In genomic region chr1:24858277-24858676, GRCh38 we compare ENCODE assay signal across 25 cellular contexts.
DNase-seq lines count a peak whose midpoint lies in the region; ATAC-seq, FAIRE-seq and TF ChIP-seq lines count a peak whose summit lies in the region.
"Had no signal": no experiment of that assay in that cellular context is flagged by ENCODE, and none has a peak within 500 bp of the region (broad histone marks: within the 10 kb centered on the region; RNA-seq: fewer than 3 reads in every experiment).

No MANE protein-coding gene starts in this region.

- POLR2A ChIA-PET in HepG2 (lab: Yijun Ruan, JAX), result no interaction called here

- H4K20me1 ChIP-seq in HepG2 (ENCODE audit: insufficient read depth, low read length), result no peaks in the 10 kb centered on the region
- H4K20me1 ChIP-seq: BLaER1 treated with 17β-estradiol and CSF1 and Interleukin-3, amounts not matched to agents 10 nM and 100 nM had no signal

- peaks cover 45% of the 10 kb centered on the region for H3K4me1 Mint-ChIP-seq in central memory CD8-positive, alpha-beta T cell
- H3K4me1 Mint-ChIP-seq in natural killer cell, result peaks cover 77 to 83% of the 10 kb centered on the region in 2 donors

- H3K27ac ChIP-seq in HepG2 (ENCODE audit: extremely low read length, insufficient read depth, low read length) (no peak overlapping the region), right lobe of liver (no peak overlapping the region)
- H3K27ac ChIP-seq: A549; BLaER1 treated with 17β-estradiol and CSF1 and Interleukin-3, amounts not matched to agents 10 nM and 100 nM had no signal

- WGBS in HepG2 (ENCODE audit: low lambda C conversion rate), result 79% methylated on average over 1 of the region's 1 CpG
- 100% methylated on average over 1 of the region's 1 CpG for WGBS in right lobe of liver (ENCODE audit: insufficient coverage, low coverage, low lambda C conversion rate, missing lambda C conversion rate)

- H2AFZ ChIP-seq in HepG2 (ENCODE audit: low read length), result no peak overlapping the region

- H3K79me2 ChIP-seq in HepG2 (ENCODE audit: insufficient read depth, low read length), result no peaks in the 10 kb centered on the region

- no peaks in the 10 kb centered on the region for H3K36me3 ChIP-seq in HepG2 (replicated peaks in 1 of 2; ENCODE audit: control insufficient read depth in 1 of 2, insufficient read depth in 2 of 2, low read length in 2 of 2)
- no peaks in the 10 kb centered on the region for H3K36me3 ChIP-seq in right lobe of liver
- H3K36me3 ChIP-seq: BE2C; BLaER1 treated with 17β-estradiol and CSF1 and Interleukin-3, amounts not matched to agents 10 nM and 100 nM; HAP-1 had no signal

- no peak for FAIRE-seq in HepG2 (lab: Jason Lieb, UNC)
- FAIRE-seq: A549, GM12891, GM18507, H54 had no signal

- no peaks in the 10 kb centered on the region for H3K27me3 Mint-ChIP-seq in central memory CD8-positive, alpha-beta T cell
- H3K27me3 Mint-ChIP-seq in natural killer cell (ENCODE audit: low read depth in 2 of 2), result no peaks in the 10 kb centered on the region
- H3K27me3 Mint-ChIP-seq: CD4-positive, alpha-beta T cell had no signal

- H3K9ac ChIP-seq in HepG2 (ENCODE audit: insufficient read depth, low read depth, low read length), result no peak overlapping the region
- H3K9ac ChIP-seq: BLaER1 treated with 17β-estradiol and CSF1 and Interleukin-3, amounts not matched to agents 10 nM and 100 nM had no signal

- no peak for TF ChIP-seq RAD21 in HepG2 (CRISPR knock-in tag; IDR thresholded peaks at IDR 0.05)

- in situ Hi-C loops in HepG2 (cut with HindIII; ENCODE audit: extremely low pct_ligation_motif_present, low pct_unique_long_range_greater_than_20kb), result no loop called here

- no peak for TF ChIP-seq CTCF in HepG2 (CRISPR knock-in tag; IDR thresholded peaks at IDR 0.05)
- no peak for TF ChIP-seq CTCF in right lobe of liver (IDR thresholded peaks at IDR 0.05)
- TF ChIP-seq CTCF in natural killer cell (IDR thresholded peaks at IDR 0.05), result no peak

- H3K36me3 Mint-ChIP-seq in central memory CD8-positive, alpha-beta T cell (ENCODE audit: insufficient read depth), result peaks cover 2% of the 10 kb centered on the region
- H3K36me3 Mint-ChIP-seq in natural killer cell, result no peaks in the 10 kb centered on the region
- H3K36me3 Mint-ChIP-seq: CD14-positive monocyte had no signal

- TF ChIP-seq POLR2A in HepG2 (IDR thresholded peaks at IDR 0.05; ENCODE audit: insufficient read depth in 1 of 2, low read depth in 2 of 2, low read length in 2 of 2) (no peak), right lobe of liver (IDR thresholded peaks at IDR 0.05) (no peak)

- BruUV-seq in HepG2 (replicated peaks; lab: Mats Ljungman, UMichigan), result no TSS peak

- H3K4me2 ChIP-seq in HepG2 (ENCODE audit: low read depth, low read length), result no peak overlapping the region
- H3K4me2 ChIP-seq: A549; BLaER1 treated with 17β-estradiol and CSF1 and Interleukin-3, amounts not matched to agents 10 nM and 100 nM had no signal

- no peaks in the 10 kb centered on the region for H3K9me3 ChIP-seq in HepG2 (ENCODE audit: low read length)
- no peaks in the 10 kb centered on the region for H3K9me3 ChIP-seq in right lobe of liver
- H3K9me3 ChIP-seq: A549; BE2C; BLaER1 treated with 17β-estradiol and CSF1 and Interleukin-3, amounts not matched to agents 10 nM and 100 nM; HAP-1 had no signal

- TF ChIP-seq EP300 in HepG2 (IDR thresholded peaks at IDR 0.05; ENCODE audit: low read depth in 2 of 2, low read length in 2 of 2), result no peak
- TF ChIP-seq EP300 in HepG2 (CRISPR knock-in tag; IDR thresholded peaks at IDR 0.05; ENCODE audit: borderline replicate concordance), result no peak

- H3K4me3 ChIP-seq in HepG2 (replicated peaks in 1 of 3; ENCODE audit: insufficient read depth in 1 of 3, low read depth in 2 of 3, low read length in 3 of 3) (no peak overlapping the region), right lobe of liver (no peak overlapping the region)
- H3K4me3 ChIP-seq: A549; BLaER1 treated with 17β-estradiol and CSF1 and Interleukin-3, amounts not matched to agents 10 nM and 100 nM; HAP-1 had no signal

- ATAC-seq in HepG2 (no peak), right lobe of liver (no peak), natural killer cell (no peak), HG02885 (IDR thresholded peaks at IDR 0.05; ENCODE audit: poor library complexity, unreplicated experiment) (no peak), GM18907 (IDR thresholded peaks at IDR 0.05; ENCODE audit: unreplicated experiment) (no peak)
- ATAC-seq in central memory CD8-positive, alpha-beta T cell (replicated peaks; ENCODE audit: extremely low read depth, poor library complexity, severe bottlenecking), result no peak

- peak overlapping the region; percentile 86 for H3K27ac Mint-ChIP-seq in central memory CD8-positive, alpha-beta T cell (ENCODE audit: low read depth)
- peak overlapping the region; percentile 96 to 97 for H3K27ac Mint-ChIP-seq in natural killer cell
- H3K27ac Mint-ChIP-seq: CD14-positive monocyte; CD4-positive, alpha-beta T cell; HFFc6 had no signal

- H3K4me1 ChIP-seq in HepG2 (ENCODE audit: insufficient read depth, low read length) (peaks cover 50% of the 10 kb centered on the region), right lobe of liver (no peaks in the 10 kb centered on the region)
- H3K4me1 ChIP-seq: BE2C, HAP-1 had no signal

- CTCF ChIA-PET in HepG2 (lab: Yijun Ruan, JAX; ENCODE audit: low intra/inter-chr PET ratio, low total read pairs), result no interaction called here

- peak overlapping the region; percentile 78 for H3K4me3 Mint-ChIP-seq in central memory CD8-positive, alpha-beta T cell
- H3K4me3 Mint-ChIP-seq in natural killer cell, result peak overlapping the region; percentile 94
- H3K4me3 Mint-ChIP-seq: CD14-positive monocyte; CD4-positive, alpha-beta T cell; HFFc6 had no signal

- intact Hi-C loops in HepG2 (cut with micrococcal nuclease; ENCODE audit: unreplicated experiment) (no loop called here), right lobe of liver (cut with DNase I) (loop anchor here in 1 of 2 donors (10.0 kb wide), 1 partner anchor 47 kb away; no protein-coding TSS in a partner anchor), natural killer cell (cut with micrococcal nuclease) (no loop called here)

- H3K27me3 ChIP-seq in HepG2 (ENCODE audit: control insufficient read depth in 1 of 2, insufficient read depth in 2 of 2, low read length in 2 of 2) (no peaks in the 10 kb centered on the region; a peak in 1 of 5 replicates), right lobe of liver (no peaks in the 10 kb centered on the region)
- H3K27me3 ChIP-seq: BE2C; BLaER1 treated with 17β-estradiol and CSF1 and Interleukin-3, amounts not matched to agents 10 nM and 100 nM had no signal

- no peaks in the 10 kb centered on the region for H3K9me3 Mint-ChIP-seq in central memory CD8-positive, alpha-beta T cell
- no peaks in the 10 kb centered on the region for H3K9me3 Mint-ChIP-seq in natural killer cell
- H3K9me3 Mint-ChIP-seq: CD14-positive monocyte; CD4-positive, alpha-beta T cell; HFFc6 had no signal

- DNase-seq in HepG2 (ENCODE audit: low spot score), result no peak
- no peak for DNase-seq in right lobe of liver
- no peak for DNase-seq in central memory CD8-positive, alpha-beta T cell (ENCODE audit: low spot score in 2 of 2)
- no peak for DNase-seq in natural killer cell
- DNase-seq in foreskin melanocyte, result no peak
- DNase-seq: 8988T; ACHN; AML-193; BE2C; Calu3; CD4-positive, alpha-beta T cell; COR-L47; DMS79 treated with DMSO at 0.1 percent for 48 hours; GF-D8; GOT3; HFFc6 had no signal

TF ChIP-seq in HepG2, 621 proteins besides CTCF, POLR2A, EP300 and RAD21:
- TF ChIP-seq ZKSCAN1 (IDR thresholded peaks at IDR 0.05; ENCODE audit: low read length) (peak; percentile 58; the same call in 1 of the 2 replicates), ZBTB3 (CRISPR knock-in tag; IDR thresholded peaks at IDR 0.05; ENCODE audit: borderline replicate concordance, low read depth) (no peak)
